Comparison of ENCODE assay signal across 17 cellular contexts in genomic region chr11:202490-202889, GRCh38. TPM values are rescaled to one million over a fixed set of nuclear protein-coding genes. Genes with fewer than 3 reads are reported as not detected.
DNase-seq lines count a peak whose midpoint lies in the region; ATAC-seq and TF ChIP-seq lines count a peak whose summit lies in the region.
"Had no signal": no experiment of that assay in that cellular context is flagged by ENCODE, and none has a peak within 500 bp of the region (broad histone marks: within the 10 kb centered on the region; RNA-seq: fewer than 3 reads in every experiment).

No MANE protein-coding gene starts in this region.

- H3K4me1 Mint-ChIP-seq in stimulated activated naive CD8-positive, alpha-beta T cell treated with anti-CD3 and anti-CD28 coated beads, Interleukin-15, Interleukin-2, amounts not matched to agents 100 ng/mL and 50 ng/mL, for 24 hours (ENCODE audit: low read depth) = peaks cover 57% of the 10 kb centered on the region

- H3K27ac Mint-ChIP-seq in stimulated activated naive CD8-positive, alpha-beta T cell treated with anti-CD3 and anti-CD28 coated beads, Interleukin-15, Interleukin-2, amounts not matched to agents 100 ng/mL and 50 ng/mL, for 24 hours = peak overlapping the region; percentile 92

- no peaks in the 10 kb centered on the region for H3K9me3 ChIP-seq in lung (ENCODE audit: control insufficient read depth in 2 of 2, insufficient read depth in 1 of 2, low read length in 1 of 2)
- H3K9me3 ChIP-seq: BLaER1, gastrocnemius medialis had no signal

- no peaks in the 10 kb centered on the region for H3K9me3 Mint-ChIP-seq in stimulated activated naive CD8-positive, alpha-beta T cell treated with anti-CD3 and anti-CD28 coated beads, Interleukin-15, Interleukin-2, amounts not matched to agents 100 ng/mL and 50 ng/mL, for 24 hours

- DNase-seq in stimulated activated naive CD8-positive, alpha-beta T cell treated with anti-CD3 and anti-CD28 coated beads, Interleukin-15, Interleukin-2, amounts not matched to agents 100 U/mL and 50 U/mL, for 24 hours = no peak
- peak; percentile 52 for DNase-seq in activated CD8-positive, alpha-beta memory T cell treated with anti-CD3 and anti-CD28 coated beads, Interleukin-2, amount 50 U/mL, for 48 hours
- DNase-seq in lung (ENCODE audit: low spot score) (peak; percentile 27), iPS-NIHi11 (ENCODE audit: low spot score) (no peak), H4 (ENCODE audit: low spot score) (no peak), kidney glomerular epithelial cell (lab: John Stamatoyannopoulos, UW) (no peak)
- DNase-seq: brain microvascular endothelial cell, EL, gastrocnemius medialis, NCI-H1436, NCI-H510A treated with DMSO at 0.1 percent for 48 hours, T-helper 9 cell had no signal

- no peak overlapping the region for H3K4me3 ChIP-seq in lung
- H3K4me3 ChIP-seq: BLaER1, gastrocnemius medialis had no signal

- ATAC-seq in stimulated activated naive CD8-positive, alpha-beta T cell treated with anti-CD3 and anti-CD28 coated beads, Interleukin-15, Interleukin-2, amounts not matched to agents 100 U/mL and 50 U/mL, for 24 hours = no peak
- ATAC-seq in lung (ENCODE audit: insufficient read depth, low FRiP score) (no peak), HG03521 (IDR thresholded peaks at IDR 0.05; ENCODE audit: unreplicated experiment) (no peak)
- ATAC-seq: gastrocnemius medialis, Panc1 had no signal

- H3K4me3 Mint-ChIP-seq in stimulated activated naive CD8-positive, alpha-beta T cell treated with anti-CD3 and anti-CD28 coated beads, Interleukin-15, Interleukin-2, amounts not matched to agents 100 ng/mL and 50 ng/mL, for 24 hours = peak overlapping the region; percentile 55

- H3K36me3 Mint-ChIP-seq in stimulated activated naive CD8-positive, alpha-beta T cell treated with anti-CD3 and anti-CD28 coated beads, Interleukin-15, Interleukin-2, amounts not matched to agents 100 ng/mL and 50 ng/mL, for 24 hours (ENCODE audit: low read depth) = peaks cover 48% of the 10 kb centered on the region

- no peaks in the 10 kb centered on the region for H3K27me3 Mint-ChIP-seq in stimulated activated naive CD8-positive, alpha-beta T cell treated with anti-CD3 and anti-CD28 coated beads, Interleukin-15, Interleukin-2, amounts not matched to agents 100 ng/mL and 50 ng/mL, for 24 hours

- H3K4me1 ChIP-seq in lung (ENCODE audit: control insufficient read depth in 2 of 2, insufficient read depth in 2 of 2, low read length in 2 of 2) = peaks cover 0 to 9% of the 10 kb centered on the region in 2 donors

- H3K36me3 ChIP-seq in lung (ENCODE audit: control insufficient read depth in 2 of 2, insufficient read depth in 2 of 2, low read length in 2 of 2) = peaks cover 0 to 26% of the 10 kb centered on the region in 2 donors

- 81 to 88% methylated on average over 8 of the region's 8 CpGs for WGBS in lung, 2 donors

- H3K27ac ChIP-seq in lung (ENCODE audit: low read depth in 1 of 2, low read length in 1 of 2) = no peak overlapping the region
- H3K27ac ChIP-seq: BLaER1, brain microvascular endothelial cell, gastrocnemius medialis, KMS-11 had no signal

- TF ChIP-seq CTCF in lung (IDR thresholded peaks at IDR 0.05; ENCODE audit: control extremely low read depth, extremely low read depth) = no peak

- no peaks in the 10 kb centered on the region for H3K27me3 ChIP-seq in lung (ENCODE audit: control insufficient read depth, insufficient read depth)
- H3K27me3 ChIP-seq: BLaER1, brain microvascular endothelial cell, gastrocnemius medialis had no signal

RNA-seq across cellular contexts. Expression of gene BET1L, which starts 4.7 kb away (rescaled TPM):
- 10 to 100 TPM; 29.7 to 58.7 TPM for total RNA-seq in lung
- polyA plus RNA-seq in lung = 10 to 100 TPM; 30.1 to 49.9 TPM
- total RNA-seq in H4 (2014; rRNA removed; shearing (Covaris generic)) = 30.3 and 30.7 TPM in 2 replicates

RNA-seq across cellular contexts. Expression of gene RIC8A, which starts 5.0 kb away (rescaled TPM):
- total RNA-seq in lung = 100 to 1,000 TPM; 104 to 122 TPM
- polyA plus RNA-seq in lung = 10 to 100 TPM; 52.1 to 83.2 TPM
- total RNA-seq in H4 (2014; rRNA removed; shearing (Covaris generic)) = 138 and 139 TPM in 2 replicates

RNA-seq across cellular contexts. Expression of gene SCGB1C1, which starts 9.6 kb away (rescaled TPM):
- not detected for total RNA-seq in lung
- polyA plus RNA-seq in lung = not detected
- not detected in 2 replicates for total RNA-seq in H4 (2014; rRNA removed; shearing (Covaris generic))
- total RNA-seq: gastrocnemius medialis had no signal

RNA-seq across cellular contexts. Expression of gene SIRT3, which starts 33.7 kb away (rescaled TPM):
- total RNA-seq in lung = 10 to 100 TPM; 16.0 to 21.2 TPM
- polyA plus RNA-seq in lung = 10 to 100 TPM; 14.6 to 16.9 TPM
- 6.4 and 12.3 TPM in 2 replicates for total RNA-seq in H4 (2014; rRNA removed; shearing (Covaris generic))

RNA-seq across cellular contexts. Expression of gene PSMD13, which starts 34.3 kb away (rescaled TPM):
- 100 to 1,000 TPM in 1 of 2 donors, 10 to 100 TPM in 1; 75.2 to 131 TPM for total RNA-seq in lung
- 100 to 1,000 TPM; 158 to 184 TPM for polyA plus RNA-seq in lung
- 248 and 295 TPM in 2 replicates for total RNA-seq in H4 (2014; rRNA removed; shearing (Covaris generic))

Comparison
In these comparisons a context has a peak if more than half of its experiments do, and no peak if none do; other contexts are left out.
1. DNase-seq: peak in activated CD8-positive, alpha-beta memory T cell treated with anti-CD3 and anti-CD28 coated beads, Interleukin-2, amount 50 U/mL, for 48 hours (single experiment) and lung (single experiment); none in stimulated activated naive CD8-positive, alpha-beta T cell treated with anti-CD3 and anti-CD28 coated beads, Interleukin-15, Interleukin-2, amounts not matched to agents 100 U/mL and 50 U/mL, for 24 hours (single experiment), iPS-NIHi11 (single experiment), H4 (single experiment) and kidney glomerular epithelial cell (single experiment).